ENCODE assay signal across 1 cellular context in the genomic region with DNA sequence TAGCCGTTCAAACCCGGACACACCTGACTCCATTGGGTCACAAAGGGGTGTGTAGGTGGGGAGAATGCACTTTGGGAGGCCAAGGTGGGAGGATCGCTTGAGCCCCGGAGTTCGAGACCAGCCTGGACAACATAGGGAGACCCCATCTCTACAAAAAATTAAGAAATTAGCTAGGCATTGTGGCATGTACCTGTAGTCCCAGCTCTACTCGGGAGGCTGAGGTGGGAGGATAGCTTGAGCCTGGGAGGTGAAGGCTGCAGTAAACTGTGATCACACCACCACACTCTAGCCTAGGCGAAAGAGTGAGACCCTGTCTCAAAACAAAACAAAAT.
TF ChIP-seq lines count a peak whose summit lies in the region.

No MANE protein-coding gene starts in this region.

TF ChIP-seq in endothelial cell of umbilical vein, 7 proteins besides CTCF, POLR2A, EP300 and RAD21:
- TF ChIP-seq, protein P1, sequence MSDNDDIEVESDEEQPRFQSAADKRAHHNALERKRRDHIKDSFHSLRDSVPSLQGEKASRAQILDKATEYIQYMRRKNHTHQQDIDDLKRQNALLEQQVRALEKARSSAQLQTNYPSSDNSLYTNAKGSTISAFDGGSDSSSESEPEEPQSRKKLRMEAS (IDR thresholded peaks at IDR 0.05; ENCODE audit: insufficient read depth, insufficient read length), result no peak
- TF ChIP-seq FOS (IDR thresholded peaks at IDR 0.05; ENCODE audit: borderline replicate concordance, insufficient read depth, low read length) (no peak), GATA2 (IDR thresholded peaks at IDR 0.05; ENCODE audit: insufficient read depth, insufficient read length, low read depth, low read length) (no peak), POLR2AphosphoS5 (IDR thresholded peaks at IDR 0.05; ENCODE audit: insufficient read depth, low read depth, low read length) (no peak), MYC (IDR thresholded peaks at IDR 0.05; ENCODE audit: low read depth, low read length) (no peak), EZH2 (IDR thresholded peaks at IDR 0.05; ENCODE audit: borderline replicate concordance, low read depth, low read length, severe bottlenecking) (no peak)
